11 cellular contexts compared by ENCODE assay signal in the genomic region with DNA sequence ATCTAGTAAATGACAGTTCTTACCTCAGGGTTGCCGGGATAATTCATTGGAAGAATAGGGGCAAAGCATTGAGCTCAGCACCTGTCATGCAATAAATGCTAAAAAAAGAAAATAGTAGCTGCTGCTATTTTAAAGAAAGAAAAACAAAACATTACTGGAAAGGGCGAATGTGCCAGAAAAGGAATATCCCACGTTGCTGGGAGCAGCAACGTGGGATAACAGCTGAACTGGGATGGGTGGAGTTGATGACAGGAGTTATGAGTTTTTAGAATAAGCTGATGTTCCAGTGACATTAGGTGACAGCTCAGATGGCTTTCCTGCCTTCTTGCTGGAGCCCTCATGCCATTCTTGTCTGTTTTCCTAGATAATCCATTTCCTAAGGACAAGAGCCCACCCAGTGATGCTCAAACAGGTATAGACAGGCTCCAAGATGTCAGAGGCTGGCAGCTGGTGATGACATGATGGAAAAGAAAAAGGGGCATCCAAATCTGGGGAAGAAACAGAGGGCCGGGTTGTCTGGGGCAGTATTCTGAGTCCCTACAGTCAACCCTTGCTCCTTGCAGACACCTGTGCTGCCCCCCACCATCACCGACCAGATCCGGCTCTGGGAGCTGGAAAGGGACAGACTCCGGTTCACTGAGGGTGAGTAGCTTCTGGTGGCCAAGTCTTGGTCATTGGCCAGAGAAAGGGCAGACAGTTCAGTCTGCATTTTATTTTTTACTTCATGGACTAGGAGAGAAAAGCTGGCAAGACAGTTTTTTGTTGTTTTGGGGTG. TPM values are rescaled to one million over a fixed set of nuclear protein-coding genes. Genes with fewer than 3 reads are reported as not detected.
DNase-seq lines count a peak whose midpoint lies in the region; ATAC-seq and TF ChIP-seq lines count a peak whose summit lies in the region.
"Had no signal": no experiment of that assay in that cellular context is flagged by ENCODE, and none has a peak within 500 bp of the region (broad histone marks: within the 10 kb centered on the region; RNA-seq: fewer than 3 reads in every experiment).

No MANE protein-coding gene starts in this region.

- no peak for DNase-seq in CD4-positive, CD25-positive, alpha-beta regulatory T cell
- no peak for DNase-seq in Panc1 (ENCODE audit: low read depth, low spot score)
- no peak for DNase-seq in epithelial cell of prostate (ENCODE audit: low read depth, low spot score)
- no peak for DNase-seq in osteocyte (ENCODE audit: extremely low spot score, unreplicated experiment)
- no peak for DNase-seq in stimulated activated CD4-positive, alpha-beta T cell treated with anti-CD3 and anti-CD28 coated beads, Interleukin-2, amount 100 ng/mL, for 24 hours
- no peak for DNase-seq in NCI-H1105 treated with DMSO at 0.1 percent for 48 hours (lab: John Stamatoyannopoulos, UW)
- no peak for DNase-seq in left colon
- DNase-seq: DND-41, NCI-H1092 had no signal

- in situ Hi-C loops in Panc1 (cut with HindIII; ENCODE audit: low pct_unique_long_range_greater_than_20kb, low sequenced_read_pairs): no loop called here

- H3K9me3 Mint-ChIP-seq in CD4-positive, CD25-positive, alpha-beta regulatory T cell: no peaks in the 10 kb centered on the region
- H3K9me3 Mint-ChIP-seq in osteocyte (ENCODE audit: unreplicated experiment): no peaks in the 10 kb centered on the region

- H3K27ac ChIP-seq in CD4-positive, CD25-positive, alpha-beta regulatory T cell (ENCODE audit: insufficient read depth, low read length, poor library complexity, severe bottlenecking): peak overlapping the region; percentile 70
- H3K27ac ChIP-seq in Panc1 (ENCODE audit: low read length) (peak overlapping the region; percentile 92), epithelial cell of prostate (peak overlapping the region; percentile 71)

- H3K36me3 Mint-ChIP-seq in CD4-positive, CD25-positive, alpha-beta regulatory T cell: peaks cover 28% of the 10 kb centered on the region
- H3K36me3 Mint-ChIP-seq in osteocyte (ENCODE audit: unreplicated experiment): peaks cover 21% of the 10 kb centered on the region

- ATAC-seq in CD4-positive, CD25-positive, alpha-beta regulatory T cell (ENCODE audit: low read depth in 2 of 2): no peak
- ATAC-seq in Panc1: no peak
- no peak for ATAC-seq in left colon
- no peak for ATAC-seq in GM21528 (IDR thresholded peaks at IDR 0.05; ENCODE audit: low FRiP score, unreplicated experiment)

- CTCF ChIA-PET in Panc1 (lab: Charles Lee): interaction anchor here (0.6 to 1.8 kb wide), 12 partner anchors 63 to 463 kb away, joined by 3 to 18 read pairs (median 5); a partner anchor contains a TSS

- H3K4me3 ChIP-seq in CD4-positive, CD25-positive, alpha-beta regulatory T cell (ENCODE audit: low read depth, low read length): no peak overlapping the region
- H3K4me3 ChIP-seq in Panc1 (ENCODE audit: low read depth in 2 of 2, low read length in 2 of 2): no peak overlapping the region; a peak in 2 of 4 replicates

- no peaks in the 10 kb centered on the region for H3K27me3 Mint-ChIP-seq in CD4-positive, CD25-positive, alpha-beta regulatory T cell
- no peaks in the 10 kb centered on the region for H3K27me3 Mint-ChIP-seq in osteocyte (ENCODE audit: unreplicated experiment)

- H3K4me3 Mint-ChIP-seq in CD4-positive, CD25-positive, alpha-beta regulatory T cell: peak overlapping the region; percentile 92 to 96 (median 93)
- H3K4me3 Mint-ChIP-seq in osteocyte (ENCODE audit: unreplicated experiment): peak overlapping the region; percentile 90

- no peaks in the 10 kb centered on the region for H3K9me3 ChIP-seq in CD4-positive, CD25-positive, alpha-beta regulatory T cell (ENCODE audit: control insufficient read depth in 2 of 2, low read length in 2 of 2)
- no peaks in the 10 kb centered on the region for H3K9me3 ChIP-seq in Panc1 (ENCODE audit: control insufficient read depth, insufficient read depth, low read depth, low read length)

- H3K36me3 ChIP-seq in CD4-positive, CD25-positive, alpha-beta regulatory T cell (ENCODE audit: control insufficient read depth, insufficient read depth, low read length): peaks cover 20% of the 10 kb centered on the region
- no peaks in the 10 kb centered on the region for H3K36me3 ChIP-seq in Panc1 (ENCODE audit: control insufficient read depth, insufficient read depth, low read length)

- H3K27me3 ChIP-seq in CD4-positive, CD25-positive, alpha-beta regulatory T cell (ENCODE audit: control insufficient read depth, insufficient read depth, low read length): no peaks in the 10 kb centered on the region
- no peaks in the 10 kb centered on the region for H3K27me3 ChIP-seq in Panc1 (ENCODE audit: control insufficient read depth, insufficient read depth, low read length)

- peaks cover 31% of the 10 kb centered on the region for H3K4me1 ChIP-seq in CD4-positive, CD25-positive, alpha-beta regulatory T cell (ENCODE audit: control insufficient read depth, insufficient read depth, low read length, poor library complexity, severe bottlenecking)
- H3K4me1 ChIP-seq in Panc1 (ENCODE audit: control insufficient read depth, insufficient read depth, low read length): peaks cover 20% of the 10 kb centered on the region

- no peak for TF ChIP-seq CTCF in Panc1 (IDR thresholded peaks at IDR 0.05)
- no peak for TF ChIP-seq CTCF in osteocyte (IDR thresholded peaks at IDR 0.05)

- BruUV-seq in Panc1 (replicated peaks; lab: Mats Ljungman, UMichigan): no TSS peak

- peak overlapping the region in 2 of 3 donors; percentile 54 to 93 for H3K27ac Mint-ChIP-seq in CD4-positive, CD25-positive, alpha-beta regulatory T cell
- peak overlapping the region; percentile 91 for H3K27ac Mint-ChIP-seq in osteocyte (ENCODE audit: unreplicated experiment)

- H3K4me1 Mint-ChIP-seq in CD4-positive, CD25-positive, alpha-beta regulatory T cell: peaks cover 12 to 64% (median 38%) of the 10 kb centered on the region in 4 donors
- peaks cover 37% of the 10 kb centered on the region for H3K4me1 Mint-ChIP-seq in osteocyte (ENCODE audit: unreplicated experiment)

- intact Hi-C loops in Panc1 (cut with micrococcal nuclease; ENCODE audit: unreplicated experiment): no loop called here
- intact Hi-C loops in left colon (cut with DNase I, micrococcal nuclease): no loop called here

- POLR2A ChIA-PET in Panc1 (lab: Charles Lee): interaction anchor here (0.6 to 1.1 kb wide), 3 partner anchors 31 to 213 kb away, joined by 3 to 11 read pairs (median 4); no protein-coding TSS in a partner anchor

RNA-seq across cellular contexts. Expression of a gene that starts 1.1 kb away (rescaled TPM):
- total RNA-seq in CD4-positive, CD25-positive, alpha-beta regulatory T cell: 19.8 TPM
- polyA plus RNA-seq in CD4-positive, CD25-positive, alpha-beta regulatory T cell: 10 to 100 TPM; 12.9 to 20.7 (median 15.9) TPM
- total RNA-seq in Panc1 (2021; ENCODE audit: unreplicated experiment): 42.7 TPM
- polyA plus RNA-seq in Panc1 (2012; ENCODE audit: insufficient read length): 32.4 TPM
- 44.0 and 46.4 TPM in 2 replicates for total RNA-seq in osteocyte
- 10 to 100 TPM; 17.7 to 34.8 TPM for total RNA-seq in left colon

RNA-seq across cellular contexts. Expression of a gene that starts 4.9 kb away (rescaled TPM):
- total RNA-seq in CD4-positive, CD25-positive, alpha-beta regulatory T cell: 15.5 TPM
- polyA plus RNA-seq in CD4-positive, CD25-positive, alpha-beta regulatory T cell: 1 to 10 TPM; 6.8 to 7.8 (median 7.0) TPM
- total RNA-seq in Panc1 (2021; ENCODE audit: unreplicated experiment): 27.5 TPM
- polyA plus RNA-seq in Panc1 (2012; ENCODE audit: insufficient read length): 24.5 TPM
- 35.5 and 39.3 TPM in 2 replicates for total RNA-seq in osteocyte
- total RNA-seq in left colon: 10 to 100 TPM; 18.3 to 34.4 TPM

RNA-seq across cellular contexts. Expression of a gene that starts 19.0 kb away (rescaled TPM):
- total RNA-seq in CD4-positive, CD25-positive, alpha-beta regulatory T cell: not detected
- under 1 TPM in 2 of 4 donors, not detected in 2; 0.25 to 0.32 TPM for polyA plus RNA-seq in CD4-positive, CD25-positive, alpha-beta regulatory T cell
- not detected for total RNA-seq in Panc1 (2021; ENCODE audit: unreplicated experiment)
- not detected for polyA plus RNA-seq in Panc1 (2012; ENCODE audit: insufficient read length)
- not detected in 2 replicates for total RNA-seq in osteocyte
- total RNA-seq in left colon: not detected
- total RNA-seq: mononuclear cell had no signal

RNA-seq across cellular contexts. Expression of a gene that starts 27.8 kb away (rescaled TPM):
- not detected for total RNA-seq in CD4-positive, CD25-positive, alpha-beta regulatory T cell
- polyA plus RNA-seq in CD4-positive, CD25-positive, alpha-beta regulatory T cell: not detected
- total RNA-seq in Panc1 (2021; ENCODE audit: unreplicated experiment) (not detected), osteocyte (not detected in 2 replicates), left colon (not detected)
- not detected for polyA plus RNA-seq in Panc1 (2012; ENCODE audit: insufficient read length)
- total RNA-seq: mononuclear cell had no signal

RNA-seq across cellular contexts. Expression of a gene that starts 28.6 kb away (rescaled TPM):
- 5.0 TPM for total RNA-seq in CD4-positive, CD25-positive, alpha-beta regulatory T cell
- polyA plus RNA-seq in CD4-positive, CD25-positive, alpha-beta regulatory T cell: 1 to 10 TPM; 1.2 to 3.5 (median 1.9) TPM
- total RNA-seq in Panc1 (2021; ENCODE audit: unreplicated experiment) (95.2 TPM), osteocyte (130 and 146 TPM in 2 replicates), left colon (100 to 1,000 TPM; 297 to 333 TPM)
- 139 TPM for polyA plus RNA-seq in Panc1 (2012; ENCODE audit: insufficient read length)
